In the genomic region with DNA sequence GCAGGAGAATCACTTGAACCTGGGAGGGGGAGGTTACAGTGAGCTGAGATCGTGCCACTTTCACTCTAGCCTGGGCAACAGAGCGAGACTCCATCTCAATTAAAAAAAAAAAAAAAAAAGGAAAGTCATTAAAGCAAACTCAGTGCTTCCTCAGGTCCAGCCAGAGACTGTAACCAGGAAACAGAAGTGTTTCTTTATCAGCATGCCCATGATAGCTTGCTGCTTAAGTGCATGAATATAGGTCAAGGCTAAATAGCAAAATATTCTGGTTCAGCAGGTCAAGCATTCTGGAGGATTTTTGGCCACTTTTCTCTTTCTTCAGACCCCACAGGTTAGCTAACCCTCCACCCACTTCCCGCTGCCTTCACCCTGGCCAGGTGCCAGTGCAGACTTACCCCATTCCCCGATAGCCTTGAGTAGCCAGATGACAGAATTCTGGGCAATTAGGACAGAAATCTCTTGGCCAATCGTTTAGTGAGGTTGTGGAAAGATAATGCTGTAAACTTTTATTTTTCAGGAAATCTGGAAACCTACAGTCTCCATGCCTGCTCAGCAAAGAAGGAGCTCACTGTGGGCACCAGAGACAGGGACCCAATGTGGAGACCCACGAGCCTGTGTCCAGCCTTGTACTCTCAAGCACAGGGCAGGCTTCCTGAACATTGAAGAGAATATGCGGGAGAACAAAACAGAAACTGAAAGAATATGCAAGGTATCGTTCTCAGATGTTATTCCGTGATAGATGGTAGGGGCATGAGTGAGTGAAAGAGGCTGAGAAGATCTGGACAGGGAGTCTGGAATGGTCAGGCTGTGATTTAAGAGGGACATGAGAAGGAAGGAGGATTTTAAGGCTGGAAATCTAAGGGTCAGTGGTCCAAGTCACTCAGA, we compare ENCODE assay signal across 10 cellular contexts. TPM values are rescaled to one million over a fixed set of nuclear protein-coding genes. Genes with fewer than 3 reads are reported as not detected.
DNase-seq lines count a peak whose midpoint lies in the region; ATAC-seq and TF ChIP-seq lines count a peak whose summit lies in the region.
"Had no signal": no experiment of that assay in that cellular context is flagged by ENCODE, and none has a peak within 500 bp of the region (broad histone marks: within the 10 kb centered on the region; RNA-seq: fewer than 3 reads in every experiment).

No MANE protein-coding gene starts in this region.

- no peaks in the 10 kb centered on the region for H3K4me1 ChIP-seq in CD8-positive, alpha-beta memory T cell (ENCODE audit: insufficient read depth, low read length)
- H3K4me1 ChIP-seq in OCI-LY7 (ENCODE audit: insufficient read depth, low read length, poor library complexity, severe bottlenecking) (peaks cover 9% of the 10 kb centered on the region), left lung (peaks cover 0 to 3% of the 10 kb centered on the region in 2 donors)

- no peaks in the 10 kb centered on the region for H3K9me3 ChIP-seq in CD8-positive, alpha-beta memory T cell (ENCODE audit: low read length)
- H3K9me3 ChIP-seq in OCI-LY7 (ENCODE audit: low read length) (no peaks in the 10 kb centered on the region), left lung (no peaks in the 10 kb centered on the region)
- H3K9me3 ChIP-seq: ovary had no signal

- peak overlapping the region in 4 of 8 donors; percentile 36 to 86 (median 77) for H3K27ac Mint-ChIP-seq in CD8-positive, alpha-beta memory T cell

- H3K9me3 Mint-ChIP-seq in CD8-positive, alpha-beta memory T cell: no peaks in the 10 kb centered on the region

- TF ChIP-seq CTCF in OCI-LY7 (conservative IDR thresholded peaks at IDR 0.05; ENCODE audit: low read length) (no peak), left lung (IDR thresholded peaks at IDR 0.05) (no peak), GM10266 (IDR thresholded peaks at IDR 0.05; ENCODE audit: control insufficient read depth, insufficient read depth, low read depth, missing control alignments) (no peak), dorsolateral prefrontal cortex (IDR thresholded peaks at IDR 0.05 in 54 of 56, conservative IDR thresholded peaks at IDR 0.05 in 2 of 56; ENCODE audit: low read depth in 1 of 56, partially characterized antibody in 56 of 56) (no peak)

- H3K79me2 ChIP-seq in OCI-LY7 (ENCODE audit: insufficient read depth, low read depth, low read length): no peaks in the 10 kb centered on the region

- CTCF ChIA-PET in CD8-positive, alpha-beta memory T cell (lab: Charles Lee): interaction anchor here (1.5 kb wide), 2 partner anchors 8 to 171 kb away, joined by 3 to 5 read pairs; a partner anchor contains a TSS
- CTCF ChIA-PET in OCI-LY7 (lab: Charles Lee; ENCODE audit: unreplicated experiment): interaction anchor here (0.8 kb wide), 1 partner anchor 8 kb away, joined by 4 read pairs; no protein-coding TSS in a partner anchor

- H2AFZ ChIP-seq in OCI-LY7 (ENCODE audit: low read length): peak overlapping the region; percentile 92

- peak overlapping the region; percentile 65 for H3K4me2 ChIP-seq in OCI-LY7 (ENCODE audit: low read length)

- no peaks in the 10 kb centered on the region for H3K27me3 ChIP-seq in CD8-positive, alpha-beta memory T cell (ENCODE audit: insufficient read depth, low read length, poor library complexity, severe bottlenecking)
- peaks cover 11 to 16% of the 10 kb centered on the region in 2 donors for H3K27me3 ChIP-seq in left lung
- peaks cover 0 to 32% (median 14%) of the 10 kb centered on the region in 45 donors for H3K27me3 ChIP-seq in dorsolateral prefrontal cortex
- H3K27me3 ChIP-seq: ovary had no signal

- H3K27ac ChIP-seq in CD8-positive, alpha-beta memory T cell (ENCODE audit: low read depth, low read length): no peak overlapping the region
- H3K27ac ChIP-seq in OCI-LY7 (ENCODE audit: low read depth, low read length, poor library complexity, severe bottlenecking) (no peak overlapping the region), left lung (no peak overlapping the region), dorsolateral prefrontal cortex (no peak overlapping the region)
- H3K27ac ChIP-seq: ovary had no signal

- H3K4me1 Mint-ChIP-seq in CD8-positive, alpha-beta memory T cell: peaks cover 18 to 27% (median 22%) of the 10 kb centered on the region in 3 donors

- peaks cover 15 to 36% of the 10 kb centered on the region in 2 donors for H3K27me3 Mint-ChIP-seq in CD8-positive, alpha-beta memory T cell

- peak overlapping the region; percentile 43 for H3K4me3 ChIP-seq in CD8-positive, alpha-beta memory T cell (ENCODE audit: low read length)
- H3K4me3 ChIP-seq in OCI-LY7 (ENCODE audit: low read depth, low read length, poor library complexity, severe bottlenecking) (peak overlapping the region; percentile 57), left lung (peak overlapping the region in 1 of 2 donors; percentile 6), dorsolateral prefrontal cortex (peak overlapping the region in 2 of 59 donors; percentile 6 to 12)
- H3K4me3 ChIP-seq: ovary had no signal

- no peak for DNase-seq in CD8-positive, alpha-beta memory T cell
- DNase-seq in OCI-LY7 (ENCODE audit: low spot score) (no peak), left lung (no peak), GM10266 (ENCODE audit: extremely low spot score) (no peak), DMS114 treated with DMSO at 0.1 percent for 48 hours (lab: John Stamatoyannopoulos, UW; ENCODE audit: unreplicated experiment) (no peak), dorsolateral prefrontal cortex (no peak)

- BruUV-seq in OCI-LY7 (replicated peaks; lab: Mats Ljungman, UMichigan): no TSS peak

- peak overlapping the region; percentile 57 to 88 (median 82) for H3K4me3 Mint-ChIP-seq in CD8-positive, alpha-beta memory T cell

- H3K9me2 ChIP-seq in OCI-LY7 (ENCODE audit: insufficient read depth, low read length): no peaks in the 10 kb centered on the region

- POLR2A ChIA-PET in CD8-positive, alpha-beta memory T cell (lab: Charles Lee): no interaction called here
- POLR2A ChIA-PET in OCI-LY7 (lab: Charles Lee): interaction anchor here (0.6 to 1.9 kb wide), 3 partner anchors 8 to 436 kb away, joined by 4 to 5 read pairs (median 4); no protein-coding TSS in a partner anchor

- intact Hi-C loops in OCI-LY7 (cut with micrococcal nuclease; ENCODE audit: unreplicated experiment): no loop called here
- intact Hi-C loops in left lung (cut with DNase I): no loop called here
- intact Hi-C loops in dorsolateral prefrontal cortex (cut with DNase I): loop anchor here in 1 of 2 donors (10.0 kb wide), 2 partner anchors 234 to 624 kb away; a partner anchor contains a TSS

- H4K20me1 ChIP-seq in OCI-LY7 (ENCODE audit: insufficient read depth, low read length): no peaks in the 10 kb centered on the region

- ATAC-seq in GM21717 (IDR thresholded peaks at IDR 0.05; ENCODE audit: unreplicated experiment) (peak; percentile 77), left lung (peak; percentile 85), GM18511 (IDR thresholded peaks at IDR 0.05; ENCODE audit: unreplicated experiment) (no peak)

- no peaks in the 10 kb centered on the region for H3K36me3 ChIP-seq in CD8-positive, alpha-beta memory T cell (ENCODE audit: insufficient read depth, low read length)
- H3K36me3 ChIP-seq in OCI-LY7 (ENCODE audit: insufficient read depth, low read length): no peaks in the 10 kb centered on the region
- H3K36me3 ChIP-seq in left lung: no peaks in the 10 kb centered on the region
- H3K36me3 ChIP-seq: ovary had no signal

- H3K36me3 Mint-ChIP-seq in CD8-positive, alpha-beta memory T cell: no peaks in the 10 kb centered on the region

RNA-seq across cellular contexts. Expression of a gene that starts 4.2 kb away (rescaled TPM):
- total RNA-seq in CD8-positive, alpha-beta memory T cell: not detected
- polyA plus RNA-seq in CD8-positive, alpha-beta memory T cell: 1.1 TPM
- 0.13 TPM in 1 of 2 replicates, not detected in the other for total RNA-seq in OCI-LY7 (2014; rRNA removed; shearing (Covaris generic))
- total RNA-seq in OCI-LY7 (2022) (not detected in 2 replicates), left lung (under 1 TPM in 1 of 2 donors, not detected in 1; 0.31 TPM), dorsolateral prefrontal cortex (1 to 10 TPM in 2 of 120 experiments, under 1 TPM in 25, not detected in 93; 0.22 to 1.7 (median 0.35) TPM)
- total RNA-seq: chondrocyte, ovary had no signal
